Comparison of ENCODE assay signal across 2 cellular contexts in genomic region chr1:223052479-223052878, GRCh38.
TF ChIP-seq lines count a peak whose summit lies in the region.

No MANE protein-coding gene starts in this region.

TF ChIP-seq in GM23338, 12 proteins besides CTCF, POLR2A, EP300 and RAD21 (continued from another document):
- TF ChIP-seq EZH2phosphoT487 (IDR thresholded peaks at IDR 0.05; ENCODE audit: unreplicated experiment): no peak
- TF ChIP-seq CREB1 (CRISPR knock-in tag; IDR thresholded peaks at IDR 0.05; ENCODE audit: low read depth): no peak

TF ChIP-seq in K562, 482 proteins besides CTCF, POLR2A, EP300 and RAD21 (continued from another document):
- TF ChIP-seq CLOCK (CRISPR knock-in tag; IDR thresholded peaks at IDR 0.05; ENCODE audit: borderline replicate concordance) (no peak), MYC (IDR thresholded peaks at IDR 0.05; ENCODE audit: low read depth, low read length) (no peak), MYC (CRISPR knock-in tag; IDR thresholded peaks at IDR 0.05; ENCODE audit: borderline replicate concordance, low read depth) (no peak), NUFIP1 (IDR thresholded peaks at IDR 0.05; ENCODE audit: partially characterized antibody) (no peak), MECOM (CRISPR knock-in tag; IDR thresholded peaks at IDR 0.05) (no peak), GABPA (tag; conservative IDR thresholded peaks at IDR 0.05; ENCODE audit: low read depth) (no peak), TOE1 (IDR thresholded peaks at IDR 0.05; ENCODE audit: borderline replicate concordance) (no peak), TOE1 (CRISPR knock-in tag; IDR thresholded peaks at IDR 0.05; ENCODE audit: borderline replicate concordance, low read depth) (no peak)
